In genomic region chr5:11733185-11733839, GRCh38 we compare ENCODE assay signal across 1 cellular context.
TF ChIP-seq lines count a peak whose summit lies in the region.

No MANE protein-coding gene starts in this region.

TF ChIP-seq in HepG2, 621 proteins besides CTCF, POLR2A, EP300 and RAD21 (continued from another document and continues in another):
- no peak for TF ChIP-seq POGK (CRISPR knock-in tag; conservative IDR thresholded peaks at IDR 0.05)
- peak; percentile 67; the same call in 1 of the 2 replicates for TF ChIP-seq HNF1A (IDR thresholded peaks at IDR 0.05; ENCODE audit: low read depth)
- peak; percentile 16; the same call in 1 of the 2 replicates for TF ChIP-seq HNF1A (CRISPR knock-in tag; IDR thresholded peaks at IDR 0.05; ENCODE audit: borderline replicate concordance)
- TF ChIP-seq, protein P1, sequence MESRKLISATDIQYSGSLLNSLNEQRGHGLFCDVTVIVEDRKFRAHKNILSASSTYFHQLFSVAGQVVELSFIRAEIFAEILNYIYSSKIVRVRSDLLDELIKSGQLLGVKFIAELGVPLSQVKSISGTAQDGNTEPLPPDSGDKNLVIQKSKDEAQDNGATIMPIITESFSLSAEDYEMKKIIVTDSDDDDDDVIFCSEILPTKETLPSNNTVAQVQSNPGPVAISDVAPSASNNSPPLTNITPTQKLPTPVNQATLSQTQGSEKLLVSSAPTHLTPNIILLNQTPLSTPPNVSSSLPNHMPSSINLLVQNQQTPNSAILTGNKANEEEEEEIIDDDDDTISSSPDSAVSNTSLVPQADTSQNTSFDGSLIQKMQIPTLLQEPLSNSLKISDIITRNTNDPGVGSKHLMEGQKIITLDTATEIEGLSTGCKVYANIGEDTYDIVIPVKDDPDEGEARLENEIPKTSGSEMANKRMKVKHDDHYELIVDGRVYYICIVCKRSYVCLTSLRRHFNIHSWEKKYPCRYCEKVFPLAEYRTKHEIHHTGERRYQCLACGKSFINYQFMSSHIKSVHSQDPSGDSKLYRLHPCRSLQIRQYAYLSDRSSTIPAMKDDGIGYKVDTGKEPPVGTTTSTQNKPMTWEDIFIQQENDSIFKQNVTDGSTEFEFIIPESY (CRISPR knock-in tag; IDR thresholded peaks at IDR 0.05) = no peak
- TF ChIP-seq ZNF749 (CRISPR knock-in tag; IDR thresholded peaks at IDR 0.05; ENCODE audit: borderline replicate concordance) = no peak
- TF ChIP-seq SRY (CRISPR knock-in tag; IDR thresholded peaks at IDR 0.05) = no peak
- TF ChIP-seq BHLHE40 (IDR thresholded peaks at IDR 0.05; ENCODE audit: low read length) = no peak
- no peak for TF ChIP-seq ZIK1 (CRISPR knock-in tag; IDR thresholded peaks at IDR 0.05; ENCODE audit: borderline replicate concordance, low read depth)
- TF ChIP-seq, protein P2, sequence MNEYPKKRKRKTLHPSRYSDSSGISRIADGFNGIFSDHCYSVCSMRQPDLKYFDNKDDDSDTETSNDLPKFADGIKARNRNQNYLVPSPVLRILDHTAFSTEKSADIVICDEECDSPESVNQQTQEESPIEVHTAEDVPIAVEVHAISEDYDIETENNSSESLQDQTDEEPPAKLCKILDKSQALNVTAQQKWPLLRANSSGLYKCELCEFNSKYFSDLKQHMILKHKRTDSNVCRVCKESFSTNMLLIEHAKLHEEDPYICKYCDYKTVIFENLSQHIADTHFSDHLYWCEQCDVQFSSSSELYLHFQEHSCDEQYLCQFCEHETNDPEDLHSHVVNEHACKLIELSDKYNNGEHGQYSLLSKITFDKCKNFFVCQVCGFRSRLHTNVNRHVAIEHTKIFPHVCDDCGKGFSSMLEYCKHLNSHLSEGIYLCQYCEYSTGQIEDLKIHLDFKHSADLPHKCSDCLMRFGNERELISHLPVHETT (CRISPR knock-in tag; conservative IDR thresholded peaks at IDR 0.05) = no peak
- no peak for TF ChIP-seq ZNF441 (CRISPR knock-in tag; IDR thresholded peaks at IDR 0.05; ENCODE audit: borderline replicate concordance)
- TF ChIP-seq CBX2 (IDR thresholded peaks at IDR 0.05; ENCODE audit: low read depth, low read length) = no peak
- no peak for TF ChIP-seq CBX2 (CRISPR knock-in tag; IDR thresholded peaks at IDR 0.05; ENCODE audit: low read depth)
- no peak for TF ChIP-seq ZNF331 (CRISPR knock-in tag; IDR thresholded peaks at IDR 0.05)
- peak; percentile 81 for TF ChIP-seq FOXA3 (CRISPR knock-in tag; IDR thresholded peaks at IDR 0.05)
- TF ChIP-seq ZNF724P (CRISPR knock-in tag; IDR thresholded peaks at IDR 0.05; ENCODE audit: borderline replicate concordance) = no peak
- no peak for TF ChIP-seq KMT2B (CRISPR knock-in tag; IDR thresholded peaks at IDR 0.05)
- TF ChIP-seq, protein P3, sequence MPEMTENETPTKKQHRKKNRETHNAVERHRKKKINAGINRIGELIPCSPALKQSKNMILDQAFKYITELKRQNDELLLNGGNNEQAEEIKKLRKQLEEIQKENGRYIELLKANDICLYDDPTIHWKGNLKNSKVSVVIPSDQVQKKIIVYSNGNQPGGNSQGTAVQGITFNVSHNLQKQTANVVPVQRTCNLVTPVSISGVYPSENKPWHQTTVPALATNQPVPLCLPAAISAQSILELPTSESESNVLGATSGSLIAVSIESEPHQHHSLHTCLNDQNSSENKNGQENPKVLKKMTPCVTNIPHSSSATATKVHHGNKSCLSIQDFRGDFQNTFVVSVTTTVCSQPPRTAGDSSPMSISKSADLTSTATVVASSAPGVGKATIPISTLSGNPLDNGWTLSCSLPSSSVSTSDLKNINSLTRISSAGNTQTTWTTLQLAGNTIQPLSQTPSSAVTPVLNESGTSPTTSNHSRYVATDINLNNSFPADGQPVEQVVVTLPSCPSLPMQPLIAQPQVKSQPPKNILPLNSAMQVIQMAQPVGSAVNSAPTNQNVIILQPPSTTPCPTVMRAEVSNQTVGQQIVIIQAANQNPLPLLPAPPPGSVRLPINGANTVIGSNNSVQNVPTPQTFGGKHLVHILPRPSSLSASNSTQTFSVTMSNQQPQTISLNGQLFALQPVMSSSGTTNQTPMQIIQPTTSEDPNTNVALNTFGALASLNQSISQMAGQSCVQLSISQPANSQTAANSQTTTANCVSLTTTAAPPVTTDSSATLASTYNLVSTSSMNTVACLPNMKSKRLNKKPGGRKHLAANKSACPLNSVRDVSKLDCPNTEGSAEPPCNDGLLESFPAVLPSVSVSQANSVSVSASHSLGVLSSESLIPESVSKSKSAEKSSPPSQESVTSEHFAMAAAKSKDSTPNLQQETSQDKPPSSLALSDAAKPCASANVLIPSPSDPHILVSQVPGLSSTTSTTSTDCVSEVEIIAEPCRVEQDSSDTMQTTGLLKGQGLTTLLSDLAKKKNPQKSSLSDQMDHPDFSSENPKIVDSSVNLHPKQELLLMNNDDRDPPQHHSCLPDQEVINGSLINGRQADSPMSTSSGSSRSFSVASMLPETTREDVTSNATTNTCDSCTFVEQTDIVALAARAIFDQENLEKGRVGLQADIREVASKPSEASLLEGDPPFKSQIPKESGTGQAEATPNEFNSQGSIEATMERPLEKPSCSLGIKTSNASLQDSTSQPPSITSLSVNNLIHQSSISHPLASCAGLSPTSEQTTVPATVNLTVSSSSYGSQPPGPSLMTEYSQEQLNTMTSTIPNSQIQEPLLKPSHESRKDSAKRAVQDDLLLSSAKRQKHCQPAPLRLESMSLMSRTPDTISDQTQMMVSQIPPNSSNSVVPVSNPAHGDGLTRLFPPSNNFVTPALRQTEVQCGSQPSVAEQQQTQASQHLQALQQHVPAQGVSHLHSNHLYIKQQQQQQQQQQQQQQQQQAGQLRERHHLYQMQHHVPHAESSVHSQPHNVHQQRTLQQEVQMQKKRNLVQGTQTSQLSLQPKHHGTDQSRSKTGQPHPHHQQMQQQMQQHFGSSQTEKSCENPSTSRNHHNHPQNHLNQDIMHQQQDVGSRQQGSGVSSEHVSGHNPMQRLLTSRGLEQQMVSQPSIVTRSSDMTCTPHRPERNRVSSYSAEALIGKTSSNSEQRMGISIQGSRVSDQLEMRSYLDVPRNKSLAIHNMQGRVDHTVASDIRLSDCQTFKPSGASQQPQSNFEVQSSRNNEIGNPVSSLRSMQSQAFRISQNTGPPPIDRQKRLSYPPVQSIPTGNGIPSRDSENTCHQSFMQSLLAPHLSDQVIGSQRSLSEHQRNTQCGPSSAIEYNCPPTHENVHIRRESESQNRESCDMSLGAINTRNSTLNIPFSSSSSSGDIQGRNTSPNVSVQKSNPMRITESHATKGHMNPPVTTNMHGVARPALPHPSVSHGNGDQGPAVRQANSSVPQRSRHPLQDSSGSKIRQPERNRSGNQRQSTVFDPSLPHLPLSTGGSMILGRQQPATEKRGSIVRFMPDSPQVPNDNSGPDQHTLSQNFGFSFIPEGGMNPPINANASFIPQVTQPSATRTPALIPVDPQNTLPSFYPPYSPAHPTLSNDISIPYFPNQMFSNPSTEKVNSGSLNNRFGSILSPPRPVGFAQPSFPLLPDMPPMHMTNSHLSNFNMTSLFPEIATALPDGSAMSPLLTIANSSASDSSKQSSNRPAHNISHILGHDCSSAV (CRISPR knock-in tag; IDR thresholded peaks at IDR 0.05; ENCODE audit: borderline replicate concordance) = no peak
- no peak for TF ChIP-seq XBP1 (CRISPR knock-in tag; IDR thresholded peaks at IDR 0.05)
- 0 out of 2 replicates have a peak, but pooled peaks have one; percentile 16 for TF ChIP-seq HNF4A (CRISPR knock-in tag; IDR thresholded peaks at IDR 0.05)
- TF ChIP-seq ZNF619 (CRISPR knock-in tag; IDR thresholded peaks at IDR 0.05) = no peak
- no peak for TF ChIP-seq HIVEP1 (CRISPR knock-in tag; IDR thresholded peaks at IDR 0.05)
- no peak for TF ChIP-seq SOX6 (IDR thresholded peaks at IDR 0.05)
- TF ChIP-seq SOX6 (CRISPR knock-in tag; IDR thresholded peaks at IDR 0.05) = peak; percentile 55; the same call in 1 of the 2 replicates
- no peak for TF ChIP-seq HINFP (CRISPR knock-in tag; IDR thresholded peaks at IDR 0.05; ENCODE audit: low read depth)
- no peak for TF ChIP-seq ZNF790 (CRISPR knock-in tag; IDR thresholded peaks at IDR 0.05; ENCODE audit: borderline replicate concordance)
- peak; percentile 61 for TF ChIP-seq BCL6 (CRISPR knock-in tag; IDR thresholded peaks at IDR 0.05)
- TF ChIP-seq KAT7 (CRISPR knock-in tag; IDR thresholded peaks at IDR 0.05; ENCODE audit: borderline replicate concordance) = no peak
- TF ChIP-seq ISL2 (CRISPR knock-in tag; IDR thresholded peaks at IDR 0.05) = peak; percentile 76
- TF ChIP-seq ATRX (CRISPR knock-in tag; IDR thresholded peaks at IDR 0.05; ENCODE audit: borderline replicate concordance) = no peak
- TF ChIP-seq SKI (IDR thresholded peaks at IDR 0.05; ENCODE audit: partially characterized antibody) = peak; percentile 42
- no peak for TF ChIP-seq FOXP1 (IDR thresholded peaks at IDR 0.05)
- TF ChIP-seq FOXP1 (CRISPR knock-in tag; IDR thresholded peaks at IDR 0.05) = peak; percentile 62; the same call in 1 of the 2 replicates
- TF ChIP-seq TRIM24 (CRISPR knock-in tag; IDR thresholded peaks at IDR 0.05) = no peak
- TF ChIP-seq, protein P4, sequence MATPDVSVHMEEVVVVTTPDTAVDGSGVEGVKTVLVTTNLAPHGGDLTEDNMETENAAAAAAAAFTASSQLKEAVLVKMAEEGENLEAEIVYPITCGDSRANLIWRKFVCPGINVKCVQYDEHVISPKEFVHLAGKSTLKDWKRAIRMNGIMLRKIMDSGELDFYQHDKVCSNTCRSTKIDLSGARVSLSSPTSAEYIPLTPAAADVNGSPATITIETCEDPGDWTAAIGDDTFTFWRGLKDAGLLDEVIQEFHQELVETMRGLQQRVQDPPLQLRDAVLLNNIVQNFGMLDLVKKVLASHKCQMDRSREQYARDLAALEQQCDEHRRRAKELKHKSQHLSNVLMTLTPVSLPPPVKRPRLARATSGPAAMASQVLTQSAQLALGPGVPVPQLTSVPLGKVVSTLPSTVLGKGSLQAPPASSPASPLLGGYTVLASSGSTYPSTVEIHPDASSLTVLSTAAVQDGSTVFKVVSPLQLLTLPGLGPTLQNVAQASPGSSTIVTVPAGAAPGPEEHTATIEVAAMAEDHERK (CRISPR knock-in tag; IDR thresholded peaks at IDR 0.05; ENCODE audit: low read depth) = no peak
- TF ChIP-seq ZNF180 (CRISPR knock-in tag; IDR thresholded peaks at IDR 0.05; ENCODE audit: borderline replicate concordance, low read depth) = no peak
- no peak for TF ChIP-seq MTF2 (CRISPR knock-in tag; IDR thresholded peaks at IDR 0.05; ENCODE audit: borderline replicate concordance)
- no peak for TF ChIP-seq ZNF616 (CRISPR knock-in tag; IDR thresholded peaks at IDR 0.05; ENCODE audit: low read depth)
- no peak for TF ChIP-seq ZNF460 (CRISPR knock-in tag; IDR thresholded peaks at IDR 0.05; ENCODE audit: borderline replicate concordance)
- no peak for TF ChIP-seq ZNF430 (CRISPR knock-in tag; IDR thresholded peaks at IDR 0.05)
- no peak for TF ChIP-seq THAP11 (CRISPR knock-in tag; IDR thresholded peaks at IDR 0.05)
- TF ChIP-seq ZSCAN22 (CRISPR knock-in tag; IDR thresholded peaks at IDR 0.05) = no peak
- no peak for TF ChIP-seq HNRNPK (IDR thresholded peaks at IDR 0.05; ENCODE audit: low read depth, low read length, poor library complexity, severe bottlenecking)
- no peak for TF ChIP-seq PAWR (CRISPR knock-in tag; IDR thresholded peaks at IDR 0.05; ENCODE audit: borderline replicate concordance)
- no peak for TF ChIP-seq ZNF264 (CRISPR knock-in tag; IDR thresholded peaks at IDR 0.05)
- TF ChIP-seq ZNF337 (CRISPR knock-in tag; IDR thresholded peaks at IDR 0.05; ENCODE audit: borderline replicate concordance, low read depth) = no peak
- TF ChIP-seq SOX13 (IDR thresholded peaks at IDR 0.05) = no peak
- TF ChIP-seq SOX13 (CRISPR knock-in tag; conservative IDR thresholded peaks at IDR 0.05 in 1 of 2, IDR thresholded peaks at IDR 0.05 in 1 of 2) = peak in 1 of 2 experiments; percentile 63; a peak in 1 of 4 replicates
- peak; percentile 65; the same call in 1 of the 2 replicates for TF ChIP-seq GATAD2A (CRISPR knock-in tag; IDR thresholded peaks at IDR 0.05)
- no peak for TF ChIP-seq ERF (CRISPR knock-in tag; IDR thresholded peaks at IDR 0.05)
